26 cellular contexts compared by ENCODE assay signal in the genomic region with DNA sequence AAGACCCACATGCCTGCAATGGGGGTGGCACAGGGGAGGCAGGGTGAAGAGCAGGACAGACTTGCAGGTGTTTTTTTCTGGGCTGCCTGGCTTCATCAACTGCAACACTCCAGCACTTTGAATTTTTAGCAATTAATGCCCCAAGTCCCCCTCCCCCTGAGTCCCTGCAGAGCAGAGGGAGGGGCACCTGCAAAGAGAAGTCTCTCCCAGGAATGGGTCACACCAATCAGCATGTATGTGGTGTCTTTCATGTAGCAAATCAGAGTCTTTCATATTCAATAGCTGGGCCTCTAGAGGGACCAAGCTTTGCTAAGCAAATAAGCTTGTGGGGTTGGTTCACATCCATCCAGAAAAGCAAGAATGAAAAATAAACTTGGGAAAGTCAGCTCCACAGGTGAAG.
A peak's percentile ranks its signal among the peaks of the same experiment; 100 is the strongest.
DNase-seq lines count a peak whose midpoint lies in the region; TF ChIP-seq lines count a peak whose summit lies in the region.
"Had no signal": no experiment of that assay in that cellular context is flagged by ENCODE, and none has a peak within 500 bp of the region (broad histone marks: within the 10 kb centered on the region; RNA-seq: fewer than 3 reads in every experiment).

No MANE protein-coding gene starts in this region.

- no peak overlapping the region for H3K9ac ChIP-seq in HUES64 (ENCODE audit: low read depth, low read length)

- H3K4me3 ChIP-seq in HUES64 (ENCODE audit: low read length), result peak overlapping the region; percentile 16; the same call in 1 of the 2 replicates
- H3K4me3 ChIP-seq: SK-N-MC, smooth muscle cell had no signal

- H3K27me3 Mint-ChIP-seq in type B pancreatic cell, result peaks cover 5% of the 10 kb centered on the region
- H3K27me3 Mint-ChIP-seq: activated T-cell treated with anti-CD3 and anti-CD28 coated beads, Interleukin-2, amount 50 U/mL, for 24 hours; naive B cell; T-helper 17 cell had no signal

- H3K27me3 ChIP-seq in HUES64 (ENCODE audit: insufficient read depth, low read length), result no peaks in the 10 kb centered on the region

- peaks cover 58% of the 10 kb centered on the region for H3K4me1 ChIP-seq in HUES64 (ENCODE audit: insufficient read depth, low read length)

- no peaks in the 10 kb centered on the region for H3K9me3 Mint-ChIP-seq in type B pancreatic cell
- H3K9me3 Mint-ChIP-seq: activated T-cell treated with anti-CD3 and anti-CD28 coated beads, Interleukin-2, amount 50 U/mL, for 24 hours; naive B cell; stimulated activated effector memory CD8-positive, alpha-beta T cell treated with anti-CD3 and anti-CD28 coated beads, Interleukin-12 subunit alpha, Interleukin-12 subunit beta, amount 100 ng/mL, for 72 hours had no signal

- no peaks in the 10 kb centered on the region for H3K36me3 ChIP-seq in HUES64 (ENCODE audit: insufficient read depth, low read length)

- H3K4me3 Mint-ChIP-seq in type B pancreatic cell, result no peak overlapping the region
- H3K4me3 Mint-ChIP-seq: activated T-cell treated with anti-CD3 and anti-CD28 coated beads, Interleukin-2, amount 50 U/mL, for 24 hours; B cell; brain; stimulated activated effector memory CD8-positive, alpha-beta T cell treated with anti-CD3 and anti-CD28 coated beads, Interleukin-12 subunit alpha, Interleukin-12 subunit beta, amount 100 ng/mL, for 72 hours; T-helper 17 cell had no signal

- no peak overlapping the region for H3K27ac Mint-ChIP-seq in type B pancreatic cell
- H3K27ac Mint-ChIP-seq: activated T-cell treated with anti-CD3 and anti-CD28 coated beads, Interleukin-2, amount 50 U/mL, for 24 hours; B cell; stimulated activated effector memory CD8-positive, alpha-beta T cell treated with anti-CD3 and anti-CD28 coated beads, Interleukin-12 subunit alpha, Interleukin-12 subunit beta, amount 100 ng/mL, for 72 hours had no signal

- no peak for TF ChIP-seq CTCF in type B pancreatic cell (conservative IDR thresholded peaks at IDR 0.05)

- H3K9me3 ChIP-seq in HUES64 (ENCODE audit: insufficient read depth, low read depth, low read length), result no peaks in the 10 kb centered on the region

- H3K36me3 Mint-ChIP-seq in type B pancreatic cell, result no peaks in the 10 kb centered on the region
- H3K36me3 Mint-ChIP-seq: brain; stimulated activated effector memory CD8-positive, alpha-beta T cell treated with anti-CD3 and anti-CD28 coated beads, Interleukin-12 subunit alpha, Interleukin-12 subunit beta, amount 100 ng/mL, for 72 hours had no signal

- DNase-seq in DMS53 (lab: John Stamatoyannopoulos, UW) (peak; percentile 33), DMS53 treated with DMSO at 0.1 percent for 48 hours (lab: John Stamatoyannopoulos, UW; ENCODE audit: unreplicated experiment) (no peak), NCI-H774 (lab: John Stamatoyannopoulos, UW) (peak; percentile 82), left kidney (ENCODE audit: low read depth, low spot score) (peak; percentile 58), type B pancreatic cell (ENCODE audit: extremely low spot score, unreplicated experiment) (no peak), GOT3 (lab: John Stamatoyannopoulos, UW) (no peak)
- no peak for DNase-seq in activated naive CD4-positive, alpha-beta T cell (lab: John Stamatoyannopoulos, UW)
- DNase-seq: activated CD4-positive, alpha-beta T cell treated with anti-CD3 and anti-CD28 coated beads for 4 hours; activated gamma-delta T cell treated with Interleukin-2 at 50 U/mL for 16 hours; activated T-cell treated with anti-CD3 and anti-CD28 coated beads, Interleukin-2, amount 50 U/mL, for 24 hours; glutamatergic neuron; KG1; left cardiac atrium; mesenchymal stem cell; naive B cell; NCI-H1930; occipital lobe; RPMI8226; T-helper 17 cell had no signal

- peak overlapping the region; percentile 43; the same call in 1 of the 2 replicates for H3K27ac ChIP-seq in HUES64 (ENCODE audit: low read depth, low read length)
- H3K27ac ChIP-seq: epithelial cell of prostate, SK-N-MC had no signal

- H3K4me1 Mint-ChIP-seq in type B pancreatic cell (ENCODE audit: unreplicated experiment), result peaks cover 32% of the 10 kb centered on the region
- H3K4me1 Mint-ChIP-seq: B cell; naive B cell; stimulated activated effector memory CD8-positive, alpha-beta T cell treated with anti-CD3 and anti-CD28 coated beads, Interleukin-12 subunit alpha, Interleukin-12 subunit beta, amount 100 ng/mL, for 72 hours had no signal

Comparison
In these comparisons a context has a peak if more than half of its experiments do, and no peak if none do; other contexts are left out.
1. DNase-seq: peak in DMS53 (single experiment), NCI-H774 (single experiment) and left kidney (single experiment); none in DMS53 treated with DMSO at 0.1 percent for 48 hours (single experiment), type B pancreatic cell (single experiment), activated naive CD4-positive, alpha-beta T cell (0 of 4) and GOT3 (single experiment).